Comparison of ENCODE assay signal across 12 cellular contexts in genomic region chr15:41810651-41811431, GRCh38. TPM values are rescaled to one million over a fixed set of nuclear protein-coding genes. Genes with fewer than 3 reads are reported as not detected.
DNase-seq lines count a peak whose midpoint lies in the region; ATAC-seq and TF ChIP-seq lines count a peak whose summit lies in the region.
"Had no signal": no experiment of that assay in that cellular context is flagged by ENCODE, and none has a peak within 500 bp of the region (broad histone marks: within the 10 kb centered on the region; RNA-seq: fewer than 3 reads in every experiment).

No MANE protein-coding gene starts in this region.

- no peaks in the 10 kb centered on the region for H3K9me3 Mint-ChIP-seq in CD8-positive, alpha-beta memory T cell
- H3K9me3 Mint-ChIP-seq in effector memory CD8-positive, alpha-beta T cell: no peaks in the 10 kb centered on the region
- H3K9me3 Mint-ChIP-seq: activated naive CD4-positive, alpha-beta T cell treated with anti-CD3 and anti-CD28 coated beads for 36 hours; H9; type B pancreatic cell had no signal

- H3K4me3 Mint-ChIP-seq in CD8-positive, alpha-beta memory T cell: no peak overlapping the region
- no peak overlapping the region for H3K4me3 Mint-ChIP-seq in effector memory CD8-positive, alpha-beta T cell
- H3K4me3 Mint-ChIP-seq: activated naive CD4-positive, alpha-beta T cell treated with anti-CD3 and anti-CD28 coated beads for 36 hours; H9; type B pancreatic cell had no signal

- peak; percentile 10 for ATAC-seq in effector memory CD8-positive, alpha-beta T cell (replicated peaks)

- H3K79me2 ChIP-seq in OCI-LY7 (ENCODE audit: insufficient read depth, low read depth, low read length): no peaks in the 10 kb centered on the region

- CTCF ChIA-PET in CD8-positive, alpha-beta memory T cell (lab: Charles Lee): interaction anchor here (0.9 to 7.3 kb wide), 21 partner anchors 8 to 345 kb away, joined by 3 to 167 read pairs (median 5); partner anchors contain the start of genes MAPKBP1 and PLA2G4B
- CTCF ChIA-PET in OCI-LY7 (lab: Charles Lee; ENCODE audit: unreplicated experiment): interaction anchor here (0.6 to 5.2 kb wide), 4 partner anchors 32 to 208 kb away, joined by 3 to 67 read pairs (median 3); partner anchors contain the start of gene MAPKBP1

- BruUV-seq in OCI-LY7 (replicated peaks; lab: Mats Ljungman, UMichigan): no TSS peak

- no peak overlapping the region for H3K4me2 ChIP-seq in OCI-LY7 (ENCODE audit: low read length)

- H3K27me3 ChIP-seq in CD8-positive, alpha-beta memory T cell (ENCODE audit: insufficient read depth, low read length, poor library complexity, severe bottlenecking): no peaks in the 10 kb centered on the region
- H3K27me3 ChIP-seq: right atrium auricular region had no signal

- peak; percentile 20; the same call in 1 of the 2 replicates for TF ChIP-seq CTCF in AG10803 (conservative IDR thresholded peaks at IDR 0.05; ENCODE audit: low read length)
- no peak for TF ChIP-seq CTCF in OCI-LY7 (conservative IDR thresholded peaks at IDR 0.05; ENCODE audit: low read length)

- intact Hi-C loops in OCI-LY7 (cut with micrococcal nuclease; ENCODE audit: unreplicated experiment): loop anchor here (1.0 to 5.0 kb wide), 8 partner anchors 37 to 344 kb away; partner anchors contain the start of genes MAPKBP1 and MGA

- H3K4me3 ChIP-seq in AG10803 (ENCODE audit: low read length) (no peak overlapping the region), OCI-LY7 (ENCODE audit: low read depth, low read length, poor library complexity, severe bottlenecking) (no peak overlapping the region)
- H3K4me3 ChIP-seq in CD8-positive, alpha-beta memory T cell (ENCODE audit: low read length): no peak overlapping the region
- H3K4me3 ChIP-seq: right atrium auricular region had no signal

- DNase-seq in AG10803 (ENCODE audit: low read depth) (no peak), OCI-LY7 (ENCODE audit: low spot score) (peak; percentile 32), H4 (ENCODE audit: low spot score) (no peak), D341Med (ENCODE audit: low spot score) (no peak), NCI-H2107 treated with DMSO at 0.1 percent for 48 hours (lab: John Stamatoyannopoulos, UW; ENCODE audit: unreplicated experiment) (no peak)
- DNase-seq in CD8-positive, alpha-beta memory T cell: no peak
- no peak for DNase-seq in effector memory CD8-positive, alpha-beta T cell
- DNase-seq in stimulated activated CD8-positive, alpha-beta memory T cell treated with anti-CD3 and anti-CD28 coated beads, Interleukin-4, amount 100 ng/mL, for 48 hours: no peak

- no peaks in the 10 kb centered on the region for H3K27me3 Mint-ChIP-seq in CD8-positive, alpha-beta memory T cell
- H3K27me3 Mint-ChIP-seq in effector memory CD8-positive, alpha-beta T cell: no peaks in the 10 kb centered on the region
- H3K27me3 Mint-ChIP-seq: type B pancreatic cell had no signal

- POLR2A ChIA-PET in CD8-positive, alpha-beta memory T cell (lab: Charles Lee): interaction anchor here (0.6 to 0.9 kb wide), 3 partner anchors 37 to 115 kb away, joined by 3 read pairs; partner anchors contain the start of gene MAPKBP1
- POLR2A ChIA-PET in OCI-LY7 (lab: Charles Lee): interaction anchor here (0.6 to 2.4 kb wide), 4 partner anchors 37 to 207 kb away, joined by 3 to 22 read pairs (median 3); partner anchors contain the start of gene MAPKBP1

- peak overlapping the region in 5 of 8 donors; percentile 35 to 66 (median 58) for H3K27ac Mint-ChIP-seq in CD8-positive, alpha-beta memory T cell
- peak overlapping the region; percentile 31 to 32 for H3K27ac Mint-ChIP-seq in effector memory CD8-positive, alpha-beta T cell
- H3K27ac Mint-ChIP-seq: activated naive CD4-positive, alpha-beta T cell treated with anti-CD3 and anti-CD28 coated beads for 36 hours; type B pancreatic cell had no signal

- H4K20me1 ChIP-seq in OCI-LY7 (ENCODE audit: insufficient read depth, low read length): no peaks in the 10 kb centered on the region

- H3K4me1 Mint-ChIP-seq in CD8-positive, alpha-beta memory T cell: peaks cover 10 to 14% (median 12%) of the 10 kb centered on the region in 3 donors
- H3K4me1 Mint-ChIP-seq in effector memory CD8-positive, alpha-beta T cell (ENCODE audit: low read depth in 2 of 2): peaks cover 4 to 13% of the 10 kb centered on the region in 2 donors

- H3K9me2 ChIP-seq in OCI-LY7 (ENCODE audit: insufficient read depth, low read length): no peaks in the 10 kb centered on the region

- peaks cover 7% of the 10 kb centered on the region for H3K4me1 ChIP-seq in CD8-positive, alpha-beta memory T cell (ENCODE audit: insufficient read depth, low read length)
- H3K4me1 ChIP-seq in OCI-LY7 (ENCODE audit: insufficient read depth, low read length, poor library complexity, severe bottlenecking): peaks cover 16% of the 10 kb centered on the region

- H3K9me3 ChIP-seq in CD8-positive, alpha-beta memory T cell (ENCODE audit: low read length): no peaks in the 10 kb centered on the region
- no peaks in the 10 kb centered on the region for H3K9me3 ChIP-seq in OCI-LY7 (ENCODE audit: low read length)
- H3K9me3 ChIP-seq: right atrium auricular region had no signal

- H3K36me3 ChIP-seq in CD8-positive, alpha-beta memory T cell (ENCODE audit: insufficient read depth, low read length): no peaks in the 10 kb centered on the region
- H3K36me3 ChIP-seq in OCI-LY7 (ENCODE audit: insufficient read depth, low read length): no peaks in the 10 kb centered on the region

- no peak overlapping the region for H3K27ac ChIP-seq in CD8-positive, alpha-beta memory T cell (ENCODE audit: low read depth, low read length)
- H3K27ac ChIP-seq in OCI-LY7 (ENCODE audit: low read depth, low read length, poor library complexity, severe bottlenecking): no peak overlapping the region
- H3K27ac ChIP-seq: right atrium auricular region had no signal

- H2AFZ ChIP-seq in OCI-LY7 (ENCODE audit: low read length): no peak overlapping the region

- peaks cover 0 to 42% (median 13%) of the 10 kb centered on the region in 3 donors for H3K36me3 Mint-ChIP-seq in CD8-positive, alpha-beta memory T cell
- peaks cover 20% of the 10 kb centered on the region for H3K36me3 Mint-ChIP-seq in effector memory CD8-positive, alpha-beta T cell (ENCODE audit: insufficient read depth)

RNA-seq across cellular contexts. Expression of gene JMJD7, which starts 17.1 kb away (rescaled TPM):
- 10 to 100 TPM; 14.4 to 15.0 TPM for total RNA-seq in CD8-positive, alpha-beta memory T cell
- 25.5 TPM for polyA plus RNA-seq in CD8-positive, alpha-beta memory T cell
- 3.0 and 5.4 TPM in 2 replicates for total RNA-seq in OCI-LY7 (2014; rRNA removed; shearing (Covaris generic))
- 14.1 and 16.0 TPM in 2 replicates for total RNA-seq in OCI-LY7 (2022)
- 9.2 and 9.4 TPM in 2 replicates for total RNA-seq in H4 (2014; rRNA removed; shearing (Covaris generic))

RNA-seq across cellular contexts. Expression of gene PLA2G4B, which starts 27.8 kb away (rescaled TPM):
- total RNA-seq in CD8-positive, alpha-beta memory T cell: 1 to 10 TPM; 5.9 to 6.8 TPM
- 3.1 TPM for polyA plus RNA-seq in CD8-positive, alpha-beta memory T cell
- total RNA-seq in OCI-LY7 (2014; rRNA removed; shearing (Covaris generic)): 9.4 and 11.1 TPM in 2 replicates
- total RNA-seq in OCI-LY7 (2022): 9.5 and 12.0 TPM in 2 replicates
- 0.62 TPM in 1 of 2 replicates, not detected in the other for total RNA-seq in H4 (2014; rRNA removed; shearing (Covaris generic))

RNA-seq across cellular contexts. Expression of gene MAPKBP1, which starts 36.6 kb away (rescaled TPM):
- total RNA-seq in CD8-positive, alpha-beta memory T cell: 10 to 100 TPM; 16.0 to 17.8 TPM
- 4.8 TPM for polyA plus RNA-seq in CD8-positive, alpha-beta memory T cell
- total RNA-seq in OCI-LY7 (2014; rRNA removed; shearing (Covaris generic)): 13.4 and 14.5 TPM in 2 replicates
- total RNA-seq in OCI-LY7 (2022): 17.4 and 22.3 TPM in 2 replicates
- 4.1 and 4.4 TPM in 2 replicates for total RNA-seq in H4 (2014; rRNA removed; shearing (Covaris generic))
